ENCODE assay signal across 8 cellular contexts in the genomic region with DNA sequence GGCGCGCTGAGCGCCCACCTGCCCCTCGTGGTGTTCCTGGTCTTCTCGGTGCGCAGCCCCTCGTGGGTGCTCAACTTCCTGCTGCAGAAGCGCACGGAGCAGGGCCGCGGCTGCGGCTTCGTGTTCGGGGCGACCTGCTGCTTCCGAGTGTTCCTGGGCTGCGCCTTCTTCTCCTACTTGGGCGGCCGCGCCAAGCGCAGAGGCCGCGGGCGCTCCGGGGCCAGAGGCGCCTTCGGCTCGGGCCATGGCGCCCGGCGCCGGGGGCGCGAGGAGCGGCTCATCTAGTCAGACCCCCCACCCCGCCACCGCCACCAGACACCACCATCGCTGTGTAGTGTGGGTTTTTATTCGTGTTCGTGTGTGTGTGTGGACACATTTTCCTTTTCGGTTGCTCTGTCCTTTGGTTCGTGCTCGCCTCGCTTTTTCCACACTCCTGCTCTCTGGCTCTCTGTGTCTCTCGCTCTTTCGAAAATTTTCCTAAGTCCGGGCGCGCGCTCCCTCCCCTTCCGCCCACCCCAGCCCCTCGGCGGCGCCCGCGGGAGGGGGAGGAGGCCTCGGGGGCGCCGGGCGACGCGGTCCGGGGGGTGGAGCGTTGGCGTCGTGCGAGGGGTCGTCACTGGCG. TPM values are rescaled to one million over a fixed set of nuclear protein-coding genes. Genes with fewer than 3 reads are reported as not detected.
A peak's percentile ranks its signal among the peaks of the same experiment; 100 is the strongest.
DNase-seq lines count a peak whose midpoint lies in the region; ATAC-seq and TF ChIP-seq lines count a peak whose summit lies in the region.

No MANE protein-coding gene starts in this region.

- H3K27ac ChIP-seq in lung (ENCODE audit: low read depth in 1 of 2, low read length in 1 of 2), result peak overlapping the region; percentile 89 to 98

- H3K4me3 Mint-ChIP-seq in activated CD8-positive, alpha-beta T cell treated with anti-CD3 and anti-CD28 coated beads for 36 hours, result peak overlapping the region; percentile 89

- TF ChIP-seq CTCF in GM12864 (IDR thresholded peaks at IDR 0.05; ENCODE audit: low read depth, low read length, missing control alignments) (no peak), lung (IDR thresholded peaks at IDR 0.05; ENCODE audit: control extremely low read depth, extremely low read depth) (no peak)
- no peak for TF ChIP-seq CTCF in activated CD8-positive, alpha-beta T cell treated with anti-CD3 and anti-CD28 coated beads for 36 hours (IDR thresholded peaks at IDR 0.05)

- H3K4me1 ChIP-seq in lung (ENCODE audit: control insufficient read depth in 2 of 2, insufficient read depth in 2 of 2, low read length in 2 of 2), result peaks cover 2 to 9% of the 10 kb centered on the region in 2 donors

- peak overlapping the region; percentile 99 for H3K27ac Mint-ChIP-seq in activated CD8-positive, alpha-beta T cell treated with anti-CD3 and anti-CD28 coated beads for 36 hours

- CTCF ChIA-PET in activated CD8-positive, alpha-beta T cell treated with anti-CD3 and anti-CD28 coated beads for 36 hours (lab: Charles Lee), result no interaction called here

- intact Hi-C loops in activated CD8-positive, alpha-beta T cell treated with anti-CD3 and anti-CD28 coated beads for 36 hours (cut with micrococcal nuclease), result loop anchor here (5.0 kb wide), 2 partner anchors 92 to 142 kb away; a partner anchor contains a TSS

- peaks cover 27% of the 10 kb centered on the region for H3K36me3 Mint-ChIP-seq in activated CD8-positive, alpha-beta T cell treated with anti-CD3 and anti-CD28 coated beads for 36 hours (ENCODE audit: low read depth)

- H3K27me3 Mint-ChIP-seq in activated CD8-positive, alpha-beta T cell treated with anti-CD3 and anti-CD28 coated beads for 36 hours, result no peaks in the 10 kb centered on the region

- peaks cover 38% of the 10 kb centered on the region for H3K4me1 Mint-ChIP-seq in activated CD8-positive, alpha-beta T cell treated with anti-CD3 and anti-CD28 coated beads for 36 hours (ENCODE audit: low read depth)

- 0 to 1% methylated on average over 56 to 69 of the region's 69 CpGs for WGBS in lung, 2 donors

- no peaks in the 10 kb centered on the region for H3K27me3 ChIP-seq in lung (ENCODE audit: control insufficient read depth, insufficient read depth)

- POLR2A ChIA-PET in activated CD8-positive, alpha-beta T cell treated with anti-CD3 and anti-CD28 coated beads for 36 hours (lab: Charles Lee), result interaction anchor here (0.8 to 2.4 kb wide), 11 partner anchors 9 to 269 kb away, joined by 3 to 14 read pairs (median 6); a partner anchor contains a TSS

- DNase-seq in GM12864 (ENCODE audit: low read depth), result no peak
- peak; percentile 81 to 96 for DNase-seq in NCI-H526 (lab: John Stamatoyannopoulos, UW)
- DNase-seq in activated CD8-positive, alpha-beta T cell treated with anti-CD3 and anti-CD28 coated beads for 36 hours, result peak; percentile 73
- DNase-seq in ecto neural progenitor cell (ENCODE audit: low spot score), result peak; percentile 84
- peak; percentile 69 for DNase-seq in lung (ENCODE audit: low spot score)
- peak; percentile 73 to 77 for DNase-seq in stimulated activated CD4-positive, alpha-beta T cell treated with anti-CD3 and anti-CD28 coated beads, Interleukin-4, amount 100 ng/mL, for 4 hours

- no peaks in the 10 kb centered on the region for H3K9me3 ChIP-seq in lung (ENCODE audit: control insufficient read depth in 2 of 2, insufficient read depth in 1 of 2, low read length in 1 of 2)

- H3K4me3 ChIP-seq in GM12864 (ENCODE audit: low read depth, low read length) (peak overlapping the region; percentile 65), lung (peak overlapping the region; percentile 85)

- ATAC-seq in HG03045 (IDR thresholded peaks at IDR 0.05; ENCODE audit: unreplicated experiment) (peak; percentile 34), lung (ENCODE audit: insufficient read depth, low FRiP score) (peak; percentile 61), GM21576 (IDR thresholded peaks at IDR 0.05; ENCODE audit: unreplicated experiment) (no peak)
- ATAC-seq in activated CD8-positive, alpha-beta T cell treated with anti-CD3 and anti-CD28 coated beads for 36 hours, result peak; percentile 29

- H3K9me3 Mint-ChIP-seq in activated CD8-positive, alpha-beta T cell treated with anti-CD3 and anti-CD28 coated beads for 36 hours, result no peaks in the 10 kb centered on the region

- H3K36me3 ChIP-seq in lung (ENCODE audit: control insufficient read depth in 2 of 2, insufficient read depth in 2 of 2, low read length in 2 of 2), result no peaks in the 10 kb centered on the region

RNA-seq across cellular contexts. Expression of a gene that starts 38.0 kb away (rescaled TPM):
- 100 to 1,000 TPM; 703 to 723 TPM for total RNA-seq in activated CD8-positive, alpha-beta T cell treated with anti-CD3 and anti-CD28 coated beads for 36 hours
- total RNA-seq in lung, result 1,000 to 10,000 TPM in 1 of 2 donors, 100 to 1,000 TPM in 1; 763 to 1,010 TPM
- polyA plus RNA-seq in lung, result 1,000 to 10,000 TPM in 1 of 2 donors, 100 to 1,000 TPM in 1; 638 to 1,238 TPM

RNA-seq across cellular contexts. Expression of a gene that starts 39.9 kb away (rescaled TPM):
- total RNA-seq in activated CD8-positive, alpha-beta T cell treated with anti-CD3 and anti-CD28 coated beads for 36 hours, result 1 to 10 TPM; 1.7 to 2.0 TPM
- total RNA-seq in lung, result 1 to 10 TPM in 1 of 2 donors, under 1 TPM in 1; 0.80 to 1.9 TPM
- polyA plus RNA-seq in lung, result under 1 TPM; 0.07 to 0.69 TPM
